Comparison of ENCODE assay signal across 8 cellular contexts in the genomic region with DNA sequence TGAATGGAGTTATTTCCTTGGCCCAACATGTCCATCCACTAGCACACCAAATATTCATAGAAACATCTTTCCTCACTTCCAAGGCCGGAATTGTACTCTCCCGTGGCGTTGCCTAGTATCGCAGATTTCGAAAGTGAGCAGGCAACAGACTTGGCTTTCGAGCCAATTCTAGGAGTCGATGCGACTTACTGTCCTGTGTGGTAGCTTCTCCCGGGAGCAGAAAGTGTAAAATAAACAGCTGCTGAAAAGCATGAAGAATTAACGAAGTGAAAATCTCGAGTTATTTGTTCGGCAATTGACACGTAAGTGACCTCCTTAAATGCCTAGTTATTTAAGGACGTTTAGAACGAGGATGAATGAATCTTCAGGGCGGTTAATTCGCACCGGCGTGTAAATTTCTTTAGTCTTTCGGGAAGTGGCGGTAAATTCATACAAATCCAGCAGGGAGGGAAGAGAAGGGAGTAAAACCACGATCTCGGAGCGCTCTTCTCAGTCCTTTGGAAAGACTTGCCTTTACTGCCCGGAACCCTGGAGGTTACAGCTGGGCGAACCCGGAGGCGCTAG. TPM values are rescaled to one million over a fixed set of nuclear protein-coding genes. Genes with fewer than 3 reads are reported as not detected.
A peak's percentile ranks its signal among the peaks of the same experiment; 100 is the strongest.
DNase-seq lines count a peak whose midpoint lies in the region; ATAC-seq, FAIRE-seq and TF ChIP-seq lines count a peak whose summit lies in the region.

No MANE protein-coding gene starts in this region.

- intact Hi-C loops in CD4-positive, alpha-beta T cell (cut with DNase I, micrococcal nuclease) = loop anchor here (1.0 to 10.0 kb wide), 6 partner anchors 65 to 805 kb away; a partner anchor contains a TSS
- intact Hi-C loops in HepG2 (cut with micrococcal nuclease; ENCODE audit: unreplicated experiment) = loop anchor here (5.0 to 10.0 kb wide), 2 partner anchors 137 to 415 kb away; no protein-coding TSS in a partner anchor

- H3K4me3 Mint-ChIP-seq in CD4-positive, alpha-beta T cell = peak overlapping the region; percentile 90
- peak overlapping the region; percentile 99 for H3K4me3 Mint-ChIP-seq in stimulated activated naive CD8-positive, alpha-beta T cell treated with anti-CD3 and anti-CD28 coated beads, Interleukin-15, amount 100 ng/mL, for 72 hours

- H3K9ac ChIP-seq in HepG2 (ENCODE audit: insufficient read depth, low read depth, low read length) = peak overlapping the region; percentile 35; the same call in 1 of the 2 replicates

- peaks cover 15% of the 10 kb centered on the region for H3K36me3 Mint-ChIP-seq in CD4-positive, alpha-beta T cell (ENCODE audit: low read depth)

- no peak for TF ChIP-seq CTCF in CD4-positive, alpha-beta T cell (IDR thresholded peaks at IDR 0.05)
- TF ChIP-seq CTCF in HFF-Myc (IDR thresholded peaks at IDR 0.05; ENCODE audit: low read depth, low read length, missing control alignments) (no peak), HepG2 (CRISPR knock-in tag; IDR thresholded peaks at IDR 0.05) (no peak), GM13976 (IDR thresholded peaks at IDR 0.05; ENCODE audit: borderline replicate concordance, control extremely low read depth, extremely low read depth, insufficient read depth, missing control alignments) (no peak)

- no peak overlapping the region for H2AFZ ChIP-seq in HepG2 (ENCODE audit: low read length)

- no peaks in the 10 kb centered on the region for H3K36me3 ChIP-seq in HepG2 (replicated peaks in 1 of 2; ENCODE audit: control insufficient read depth in 1 of 2, insufficient read depth in 2 of 2, low read length in 2 of 2)

- no peaks in the 10 kb centered on the region for H3K79me2 ChIP-seq in HepG2 (ENCODE audit: insufficient read depth, low read length)

- TF ChIP-seq EP300 in HepG2 (IDR thresholded peaks at IDR 0.05; ENCODE audit: low read depth in 2 of 2, low read length in 2 of 2) = no peak
- no peak for TF ChIP-seq EP300 in HepG2 (CRISPR knock-in tag; IDR thresholded peaks at IDR 0.05; ENCODE audit: borderline replicate concordance)

- peaks cover 46% of the 10 kb centered on the region for H3K4me1 Mint-ChIP-seq in CD4-positive, alpha-beta T cell (ENCODE audit: low read depth)
- H3K4me1 Mint-ChIP-seq in stimulated activated naive CD8-positive, alpha-beta T cell treated with anti-CD3 and anti-CD28 coated beads, Interleukin-15, amount 100 ng/mL, for 72 hours = peaks cover 44% of the 10 kb centered on the region

- in situ Hi-C loops in HepG2 (cut with HindIII; ENCODE audit: extremely low pct_ligation_motif_present, low pct_unique_long_range_greater_than_20kb) = no loop called here
- in situ Hi-C loops in GM13976 (cut with MboI; ENCODE audit: low sequenced_read_pairs, unreplicated experiment) = no loop called here

- POLR2A ChIA-PET in CD4-positive, alpha-beta T cell (lab: Charles Lee) = interaction anchor here (0.6 to 2.6 kb wide), 18 partner anchors 13 to 937 kb away, joined by 3 to 13 read pairs (median 4); a partner anchor contains a TSS
- POLR2A ChIA-PET in HepG2 (lab: Yijun Ruan, JAX) = no interaction called here

- peak overlapping the region; percentile 83 for H3K27ac Mint-ChIP-seq in CD4-positive, alpha-beta T cell
- H3K27ac Mint-ChIP-seq in stimulated activated naive CD8-positive, alpha-beta T cell treated with anti-CD3 and anti-CD28 coated beads, Interleukin-15, amount 100 ng/mL, for 72 hours = peak overlapping the region; percentile 92 to 95

- no peaks in the 10 kb centered on the region for H4K20me1 ChIP-seq in HepG2 (ENCODE audit: insufficient read depth, low read length)

- ATAC-seq in CD4-positive, alpha-beta T cell (ENCODE audit: poor library complexity) = peak; percentile 46
- peak; percentile 45 for ATAC-seq in HepG2
- ATAC-seq in stimulated activated naive CD8-positive, alpha-beta T cell treated with anti-CD3 and anti-CD28 coated beads, Interleukin-15, amount 100 ng/mL, for 72 hours = peak; percentile 1

- H3K4me2 ChIP-seq in HepG2 (ENCODE audit: low read depth, low read length) = peak overlapping the region; percentile 81

- TF ChIP-seq POLR2A in HepG2 (IDR thresholded peaks at IDR 0.05; ENCODE audit: insufficient read depth in 1 of 2, low read depth in 2 of 2, low read length in 2 of 2) = no peak

- peak overlapping the region; percentile 57 for H3K4me3 ChIP-seq in HFF-Myc (replicated peaks; ENCODE audit: low read depth, low read length)
- peak overlapping the region; percentile 60 to 77 (median 64) for H3K4me3 ChIP-seq in HepG2 (replicated peaks in 1 of 3; ENCODE audit: insufficient read depth in 1 of 3, low read depth in 2 of 3, low read length in 3 of 3)

- no peak for FAIRE-seq in HepG2 (lab: Jason Lieb, UNC)

- peak overlapping the region; percentile 3 for H3K27ac ChIP-seq in CD4-positive, alpha-beta T cell (ENCODE audit: low read depth, low read length)
- H3K27ac ChIP-seq in HepG2 (ENCODE audit: extremely low read length, insufficient read depth, low read length) = no peak overlapping the region

- BruUV-seq in HepG2 (replicated peaks; lab: Mats Ljungman, UMichigan) = no TSS peak

- H3K9me3 Mint-ChIP-seq in CD4-positive, alpha-beta T cell = no peaks in the 10 kb centered on the region
- H3K9me3 Mint-ChIP-seq in stimulated activated naive CD8-positive, alpha-beta T cell treated with anti-CD3 and anti-CD28 coated beads, Interleukin-15, amount 100 ng/mL, for 72 hours = no peaks in the 10 kb centered on the region

- CTCF ChIA-PET in CD4-positive, alpha-beta T cell (lab: Charles Lee) = interaction anchor here (1.0 kb wide), 1 partner anchor 23 kb away, joined by 6 read pairs; no protein-coding TSS in a partner anchor
- CTCF ChIA-PET in HepG2 (lab: Yijun Ruan, JAX; ENCODE audit: low intra/inter-chr PET ratio, low total read pairs) = interaction anchor here (1.2 kb wide), 1 partner anchor 413 kb away, joined by 3 read pairs; no protein-coding TSS in a partner anchor

- TF ChIP-seq RAD21 in HepG2 (CRISPR knock-in tag; IDR thresholded peaks at IDR 0.05) = no peak

- H3K27me3 ChIP-seq in CD4-positive, alpha-beta T cell (ENCODE audit: control insufficient read depth, insufficient read depth, low read length) = no peaks in the 10 kb centered on the region
- H3K27me3 ChIP-seq in HepG2 (ENCODE audit: control insufficient read depth in 1 of 2, insufficient read depth in 2 of 2, low read length in 2 of 2) = peaks cover 0 to 38% of the 10 kb centered on the region in 2 experiments; a peak in 4 of 5 replicates

- peaks cover 19% of the 10 kb centered on the region for H3K4me1 ChIP-seq in HepG2 (ENCODE audit: insufficient read depth, low read length)

- peak in 2 of 10 experiments; percentile 1 for DNase-seq in CD4-positive, alpha-beta T cell
- no peak for DNase-seq in HFF-Myc (ENCODE audit: extremely low read depth, low read depth)
- peak; percentile 7 for DNase-seq in SHP77 treated with DMSO at 0.1 percent for 48 hours (lab: John Stamatoyannopoulos, UW)
- DNase-seq in dermis blood vessel endothelial cell = peak; percentile 57
- no peak for DNase-seq in HepG2 (ENCODE audit: low spot score)
- DNase-seq in stimulated activated naive CD8-positive, alpha-beta T cell treated with anti-CD3 and anti-CD28 coated beads, Interleukin-15, amount 100 ng/mL, for 72 hours = no peak
- DNase-seq in GM13976 (ENCODE audit: low spot score) = no peak
- DNase-seq in NCI-H187 treated with DMSO at 0.1 percent for 48 hours (lab: John Stamatoyannopoulos, UW) = no peak

- WGBS in HepG2 (ENCODE audit: low lambda C conversion rate) = 2% methylated on average over 28 of the region's 28 CpGs

- H3K27me3 Mint-ChIP-seq in CD4-positive, alpha-beta T cell = no peaks in the 10 kb centered on the region
- H3K27me3 Mint-ChIP-seq in stimulated activated naive CD8-positive, alpha-beta T cell treated with anti-CD3 and anti-CD28 coated beads, Interleukin-15, amount 100 ng/mL, for 72 hours = no peaks in the 10 kb centered on the region

- H3K9me3 ChIP-seq in CD4-positive, alpha-beta T cell (ENCODE audit: control insufficient read depth, low read length) = no peaks in the 10 kb centered on the region
- H3K9me3 ChIP-seq in HepG2 (ENCODE audit: low read length) = no peaks in the 10 kb centered on the region

RNA-seq across cellular contexts. Expression of a gene that starts 0.4 kb away (rescaled TPM):
- total RNA-seq in CD4-positive, alpha-beta T cell = 10 to 100 TPM; 14.4 to 15.2 TPM
- total RNA-seq in dermis blood vessel endothelial cell (1.9 and 3.4 TPM in 2 replicates), HepG2 (2016; rRNA removed; fragmentation: Illumina TruSeq; extraction: Trizol) (0.11 and 0.55 TPM in 2 replicates)
- total RNA-seq in HepG2 (2016; cell fraction: cytosol; rRNA removed; fragmentation: Illumina TruSeq; extraction: Trizol; ENCODE audit: low read depth) = 0.20 and 0.35 TPM in 2 replicates
- total RNA-seq in HepG2 (2016; cell fraction: insoluble cytoplasmic fraction; rRNA removed; fragmentation: Illumina TruSeq; extraction: Trizol) = 0.15 and 0.39 TPM in 2 replicates
- 0.14 and 0.19 TPM in 2 replicates for total RNA-seq in HepG2 (2016; cell fraction: membrane; rRNA removed; fragmentation: Illumina TruSeq; extraction: Trizol)
- 0.81 and 1.3 TPM in 2 replicates for total RNA-seq in HepG2 (2016; cell fraction: nucleus; rRNA removed; fragmentation: Illumina TruSeq; extraction: Trizol)
- polyA plus RNA-seq in HepG2 (2011; rRNA removed) = 0.39 and 0.66 TPM in 2 replicates
- 0.42 and 0.55 TPM in 2 replicates for polyA plus RNA-seq in HepG2 (2011; cell fraction: cytosol; rRNA removed)
- 0.48 and 0.82 TPM in 2 replicates for polyA plus RNA-seq in HepG2 (2011; cell fraction: nucleus; rRNA removed)
- 0.13 and 0.63 TPM in 2 replicates for polyA plus RNA-seq in HepG2 (2012)
- 0.02 TPM in 1 of 2 replicates, not detected in the other for polyA plus RNA-seq in HepG2 (2016; cell fraction: cytosol; fragmentation: Illumina TruSeq; extraction: Trizol; ENCODE audit: low read depth)
- polyA plus RNA-seq in HepG2 (2016; cell fraction: insoluble cytoplasmic fraction; fragmentation: Illumina TruSeq; extraction: Trizol; ENCODE audit: low read depth) = 0.15 and 0.16 TPM in 2 replicates
- 0.05 and 0.18 TPM in 2 replicates for polyA plus RNA-seq in HepG2 (2016; cell fraction: membrane; fragmentation: Illumina TruSeq; extraction: Trizol; ENCODE audit: low read depth)
- 0.66 and 0.85 TPM in 2 replicates for polyA plus RNA-seq in HepG2 (2016; cell fraction: nucleus; fragmentation: Illumina TruSeq; extraction: Trizol; ENCODE audit: insufficient read depth, low read depth)
- polyA minus RNA-seq in HepG2 (2011; rRNA and poly(A)+ RNA removed; ENCODE audit: low replicate concordance) = 2.1 TPM in 1 of 2 replicates, not detected in the other
- polyA minus RNA-seq in HepG2 (2011; cell fraction: cytosol; rRNA and poly(A)+ RNA removed) = 0.30 and 0.88 TPM in 2 replicates
- polyA minus RNA-seq in HepG2 (2011; cell fraction: nucleus; rRNA and poly(A)+ RNA removed) = 1.9 and 3.5 TPM in 2 replicates

Comparison
In these comparisons a context has a peak if more than half of its experiments do, and no peak if none do; other contexts are left out.
1. DNase-seq: peak in SHP77 treated with DMSO at 0.1 percent for 48 hours (single experiment) and dermis blood vessel endothelial cell (single experiment); none in HFF-Myc (single experiment), HepG2 (single experiment), stimulated activated naive CD8-positive, alpha-beta T cell treated with anti-CD3 and anti-CD28 coated beads, Interleukin-15, amount 100 ng/mL, for 72 hours (0 of 2), GM13976 (single experiment) and NCI-H187 treated with DMSO at 0.1 percent for 48 hours (single experiment).
2. Peak in every context shown above with its lines, with median percentiles within 50 percentile points of each other: ATAC-seq.